ENCODE assay signal across 8 cellular contexts in genomic region chr7:136517971-136518370, GRCh38.
"Had no signal": no experiment of that assay in that cellular context is flagged by ENCODE, and none has a peak within 500 bp of the region (broad histone marks: within the 10 kb centered on the region; RNA-seq: fewer than 3 reads in every experiment).

No MANE protein-coding gene starts in this region.

- H3K9me3 ChIP-seq: HAP-1 had no signal

- DNase-seq: GM23248, GOT3, H7, HFFc6 had no signal

- H2AFZ ChIP-seq: GM23248 had no signal

- H3K27ac ChIP-seq: GM23248 had no signal

- H3K36me3 ChIP-seq: HAP-1 had no signal

- H3K27ac Mint-ChIP-seq: HFFc6, IgD-negative memory B cell had no signal

- H3K4me1 Mint-ChIP-seq: IgD-negative memory B cell had no signal

- ATAC-seq: HCT116, HepG2 had no signal

- H3K27me3 Mint-ChIP-seq: IgD-negative memory B cell had no signal

- H3K4me3 ChIP-seq: GM23248, HAP-1 had no signal

- H3K9ac ChIP-seq: GM23248 had no signal

- H3K4me1 ChIP-seq: HAP-1 had no signal

- H3K4me3 Mint-ChIP-seq: HFFc6, IgD-negative memory B cell had no signal

- FAIRE-seq: HepG2 had no signal
